8 cellular contexts compared by ENCODE assay signal in the genomic region with DNA sequence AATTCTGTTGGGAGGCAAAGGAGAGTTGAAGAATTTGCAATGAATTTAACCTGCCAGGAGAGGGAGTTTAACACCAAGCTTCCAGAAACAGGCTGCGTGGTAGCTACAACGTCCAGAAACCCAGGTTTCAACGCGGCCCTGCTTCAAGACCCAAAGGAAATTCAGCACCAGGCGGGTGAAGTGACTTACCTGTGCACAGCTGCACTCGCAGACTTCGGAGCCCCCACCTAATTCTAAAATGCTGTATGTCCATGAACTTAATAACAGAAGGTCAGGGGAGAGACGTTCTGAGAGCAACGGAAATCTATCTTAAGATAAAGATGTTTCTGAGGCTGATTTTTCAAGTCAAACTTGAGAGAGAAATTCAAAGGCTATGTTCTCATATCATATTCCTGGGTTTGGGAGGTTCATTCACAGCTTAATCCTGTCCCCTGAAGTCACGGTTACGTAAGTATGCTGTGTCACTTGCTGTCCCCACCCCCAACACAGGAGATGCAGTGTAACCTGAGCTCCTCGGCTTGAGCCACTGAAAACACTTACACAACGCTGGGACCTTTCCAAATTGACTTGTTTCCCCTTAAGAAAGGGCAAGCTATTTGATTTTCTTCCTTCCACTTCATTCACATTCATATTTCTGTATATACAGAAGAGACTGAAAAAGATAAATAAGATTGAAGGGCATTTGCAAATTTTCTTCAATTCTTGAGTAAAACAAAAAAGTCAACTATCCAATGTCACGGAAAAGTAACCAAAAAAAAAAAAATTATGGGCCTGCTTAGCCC. TPM values are rescaled to one million over a fixed set of nuclear protein-coding genes. Genes with fewer than 3 reads are reported as not detected.
DNase-seq lines count a peak whose midpoint lies in the region; ATAC-seq and TF ChIP-seq lines count a peak whose summit lies in the region.

No MANE protein-coding gene starts in this region.

- H3K27me3 Mint-ChIP-seq in activated B cell treated with CpG ODN at 0.5 μM for 24 hours: no peaks in the 10 kb centered on the region
- no peaks in the 10 kb centered on the region for H3K27me3 Mint-ChIP-seq in chondrocyte (ENCODE audit: low read depth)

- intact Hi-C loops in activated B cell treated with CpG ODN at 0.5 μM for 24 hours (cut with micrococcal nuclease): loop anchor here (1.0 to 10.0 kb wide), 4 partner anchors 23 to 495 kb away; a partner anchor contains a TSS

- peak; percentile 47 for TF ChIP-seq CTCF in activated B cell treated with CpG ODN at 0.5 μM for 24 hours (IDR thresholded peaks at IDR 0.05)
- peak; percentile 95 for TF ChIP-seq CTCF in chondrocyte (IDR thresholded peaks at IDR 0.05)

- CTCF ChIA-PET in activated B cell treated with CpG ODN at 0.5 μM for 24 hours (lab: Charles Lee): interaction anchor here (0.9 to 9.8 kb wide), 24 partner anchors 8 to 126 kb away, joined by 3 to 272 read pairs (median 6); a partner anchor contains a TSS

- H3K4me1 Mint-ChIP-seq in activated B cell treated with CpG ODN at 0.5 μM for 24 hours (peaks cover 38% of the 10 kb centered on the region), chondrocyte (ENCODE audit: low read depth) (peaks cover 51% of the 10 kb centered on the region)

- H3K9me3 Mint-ChIP-seq in activated B cell treated with CpG ODN at 0.5 μM for 24 hours: no peaks in the 10 kb centered on the region
- no peaks in the 10 kb centered on the region for H3K9me3 Mint-ChIP-seq in chondrocyte (ENCODE audit: low read depth)

- H3K4me3 Mint-ChIP-seq in activated B cell treated with CpG ODN at 0.5 μM for 24 hours (peak overlapping the region; percentile 44), chondrocyte (ENCODE audit: unreplicated experiment) (peak overlapping the region; percentile 64)

- ATAC-seq in GM21825 (IDR thresholded peaks at IDR 0.05; ENCODE audit: unreplicated experiment) (peak; percentile 40), activated B cell treated with CpG ODN at 0.5 μM for 24 hours (ENCODE audit: low read depth) (peak; percentile 51), HG03025 (IDR thresholded peaks at IDR 0.05; ENCODE audit: low FRiP score, unreplicated experiment) (no peak)

- H3K36me3 Mint-ChIP-seq in activated B cell treated with CpG ODN at 0.5 μM for 24 hours (ENCODE audit: low read depth) (peaks cover 6% of the 10 kb centered on the region), chondrocyte (ENCODE audit: low read depth) (peaks cover under 1% of the 10 kb centered on the region)

- DNase-seq in AG20443 (ENCODE audit: low spot score) (peak; percentile 80), NCI-H2227 treated with DMSO at 0.1 percent for 48 hours (lab: John Stamatoyannopoulos, UW) (peak; percentile 48), activated B cell treated with CpG ODN at 0.5 μM for 24 hours (peak; percentile 26), chondrocyte (ENCODE audit: low spot score) (no peak), kidney tubule cell (ENCODE audit: low spot score) (peak; percentile 85)
- DNase-seq in stimulated activated CD4-positive, alpha-beta T cell treated with anti-CD3 and anti-CD28 coated beads, Interleukin-1b, Interleukin-23, amount 100 ng/mL, for 48 hours: peak; percentile 56

- peak overlapping the region; percentile 75 for H3K27ac Mint-ChIP-seq in activated B cell treated with CpG ODN at 0.5 μM for 24 hours
- H3K27ac Mint-ChIP-seq in chondrocyte (ENCODE audit: unreplicated experiment): peak overlapping the region; percentile 99

- POLR2A ChIA-PET in activated B cell treated with CpG ODN at 0.5 μM for 24 hours (lab: Charles Lee): interaction anchor here (0.6 to 4.2 kb wide), 16 partner anchors 13 to 326 kb away, joined by 3 to 29 read pairs (median 5); a partner anchor contains a TSS

RNA-seq across cellular contexts. Expression of a gene that starts 22.7 kb away (rescaled TPM):
- total RNA-seq in activated B cell treated with CpG ODN at 0.5 μM for 24 hours (58.6 and 63.2 TPM in 2 replicates), chondrocyte (74.1 to 101 TPM (median 94.7 TPM) in 3 replicates)
